ENCODE assay signal across 10 cellular contexts in genomic region chr17:40346768-40347154, GRCh38. TPM values are rescaled to one million over a fixed set of nuclear protein-coding genes. Genes with fewer than 3 reads are reported as not detected.
DNase-seq lines count a peak whose midpoint lies in the region; ATAC-seq and TF ChIP-seq lines count a peak whose summit lies in the region.
"Had no signal": no experiment of that assay in that cellular context is flagged by ENCODE, and none has a peak within 500 bp of the region (broad histone marks: within the 10 kb centered on the region; RNA-seq: fewer than 3 reads in every experiment).

No MANE protein-coding gene starts in this region.

- H3K4me3 ChIP-seq in Caco-2 (ENCODE audit: low read depth, low read length) (no peak overlapping the region), iPS-20b (ENCODE audit: low read length) (peak overlapping the region; percentile 44; the same call in 1 of the 2 replicates), retinal pigment epithelial cell (ENCODE audit: low read length) (peak overlapping the region; percentile 10), OCI-LY7 (ENCODE audit: low read depth, low read length, poor library complexity, severe bottlenecking) (no peak overlapping the region)

- H2AFZ ChIP-seq in OCI-LY7 (ENCODE audit: low read length), result no peak overlapping the region

- H3K9me3 ChIP-seq in Caco-2 (no peaks in the 10 kb centered on the region), iPS-20b (ENCODE audit: insufficient read depth, low read depth, low read length) (no peaks in the 10 kb centered on the region), OCI-LY7 (ENCODE audit: low read length) (no peaks in the 10 kb centered on the region)

- H3K36me3 ChIP-seq in Caco-2 (ENCODE audit: control insufficient read depth, insufficient read depth, low read length), result peaks cover 2% of the 10 kb centered on the region; the same call in 1 of the 2 replicates
- H3K36me3 ChIP-seq in iPS-20b (ENCODE audit: insufficient read depth, low read depth, low read length), result peaks cover 6% of the 10 kb centered on the region; the same call in 1 of the 2 replicates
- no peaks in the 10 kb centered on the region for H3K36me3 ChIP-seq in OCI-LY7 (ENCODE audit: insufficient read depth, low read length)

- no peaks in the 10 kb centered on the region for H4K20me1 ChIP-seq in OCI-LY7 (ENCODE audit: insufficient read depth, low read length)

- ATAC-seq in activated B cell treated with CpG ODN at 0.5 μM for 24 hours (ENCODE audit: low read depth) (no peak), GM21381 (IDR thresholded peaks at IDR 0.05; ENCODE audit: unreplicated experiment) (no peak), HG03159 (IDR thresholded peaks at IDR 0.05; ENCODE audit: unreplicated experiment) (no peak)

- H3K4me2 ChIP-seq in OCI-LY7 (ENCODE audit: low read length), result no peak overlapping the region

- H3K4me1 Mint-ChIP-seq in Caco-2 (ENCODE audit: low read depth, unreplicated experiment) (peaks cover 24% of the 10 kb centered on the region), activated B cell treated with CpG ODN at 0.5 μM for 24 hours (peaks cover 79% of the 10 kb centered on the region)

- H3K27ac Mint-ChIP-seq in Caco-2 (ENCODE audit: unreplicated experiment), result peak overlapping the region; percentile 93
- H3K27ac Mint-ChIP-seq in activated B cell treated with CpG ODN at 0.5 μM for 24 hours, result peak overlapping the region; percentile 37

- H3K27me3 Mint-ChIP-seq in Caco-2 (ENCODE audit: insufficient read depth, unreplicated experiment) (no peaks in the 10 kb centered on the region), activated B cell treated with CpG ODN at 0.5 μM for 24 hours (no peaks in the 10 kb centered on the region)

- POLR2A ChIA-PET in Caco-2 (lab: Charles Lee) (no interaction called here), activated B cell treated with CpG ODN at 0.5 μM for 24 hours (lab: Charles Lee) (interaction anchor here (1.9 to 6.4 kb wide), 3 partner anchors 20 to 26 kb away, joined by 5 to 81 read pairs (median 8); no protein-coding TSS in a partner anchor), OCI-LY7 (lab: Charles Lee) (no interaction called here)

- CTCF ChIA-PET in Caco-2 (lab: Charles Lee), result interaction anchor here (1.2 to 2.9 kb wide), 3 partner anchors 8 to 186 kb away, joined by 3 to 39 read pairs (median 7); no protein-coding TSS in a partner anchor
- CTCF ChIA-PET in activated B cell treated with CpG ODN at 0.5 μM for 24 hours (lab: Charles Lee), result interaction anchor here (0.6 to 17.0 kb wide), 3 partner anchors 8 to 42 kb away, joined by 3 to 466 read pairs (median 7); partner anchors contain the start of gene RARA
- CTCF ChIA-PET in OCI-LY7 (lab: Charles Lee; ENCODE audit: unreplicated experiment), result no interaction called here

- H3K9me3 Mint-ChIP-seq in Caco-2 (ENCODE audit: unreplicated experiment), result no peaks in the 10 kb centered on the region
- no peaks in the 10 kb centered on the region for H3K9me3 Mint-ChIP-seq in activated B cell treated with CpG ODN at 0.5 μM for 24 hours

- TF ChIP-seq CTCF in Caco-2 (IDR thresholded peaks at IDR 0.05; ENCODE audit: insufficient read depth in 1 of 2, low read depth in 1 of 2, low read length in 1 of 2, severe bottlenecking in 1 of 2, unreplicated experiment in 1 of 2) (no peak), activated B cell treated with CpG ODN at 0.5 μM for 24 hours (IDR thresholded peaks at IDR 0.05) (no peak), retinal pigment epithelial cell (conservative IDR thresholded peaks at IDR 0.05; ENCODE audit: low read depth, low read length) (no peak), OCI-LY7 (conservative IDR thresholded peaks at IDR 0.05; ENCODE audit: low read length) (no peak)

- H3K27ac ChIP-seq in iPS-20b (ENCODE audit: low read length), result no peak overlapping the region
- no peak overlapping the region for H3K27ac ChIP-seq in OCI-LY7 (ENCODE audit: low read depth, low read length, poor library complexity, severe bottlenecking)

- no peaks in the 10 kb centered on the region for H3K27me3 ChIP-seq in Caco-2 (replicated peaks; ENCODE audit: control insufficient read depth, insufficient read depth, low read length)
- peaks cover 76% of the 10 kb centered on the region for H3K27me3 ChIP-seq in iPS-20b (ENCODE audit: insufficient read depth, low read length)

- H3K4me1 ChIP-seq in Caco-2, result peaks cover 38% of the 10 kb centered on the region
- H3K4me1 ChIP-seq in iPS-20b (ENCODE audit: insufficient read depth, low read length), result peaks cover 51% of the 10 kb centered on the region
- H3K4me1 ChIP-seq in OCI-LY7 (ENCODE audit: insufficient read depth, low read length, poor library complexity, severe bottlenecking), result peaks cover 34% of the 10 kb centered on the region

- intact Hi-C loops in Caco-2 (cut with micrococcal nuclease; ENCODE audit: unreplicated experiment), result loop anchor here (1.0 to 2.0 kb wide), 2 partner anchors 12 to 44 kb away; no protein-coding TSS in a partner anchor
- intact Hi-C loops in activated B cell treated with CpG ODN at 0.5 μM for 24 hours (cut with micrococcal nuclease), result no loop called here
- intact Hi-C loops in OCI-LY7 (cut with micrococcal nuclease; ENCODE audit: unreplicated experiment), result no loop called here

- H3K9ac ChIP-seq in iPS-20b (ENCODE audit: low read depth, low read length), result peak overlapping the region; percentile 47; the same call in 1 of the 2 replicates

- no peaks in the 10 kb centered on the region for H3K79me2 ChIP-seq in OCI-LY7 (ENCODE audit: insufficient read depth, low read depth, low read length)

- H3K36me3 Mint-ChIP-seq in Caco-2 (ENCODE audit: insufficient read depth, unreplicated experiment) (peaks cover 44% of the 10 kb centered on the region), activated B cell treated with CpG ODN at 0.5 μM for 24 hours (ENCODE audit: low read depth) (peaks cover 35% of the 10 kb centered on the region)

- no peaks in the 10 kb centered on the region for H3K9me2 ChIP-seq in OCI-LY7 (ENCODE audit: insufficient read depth, low read length)

- BruUV-seq in Caco-2 (replicated peaks; lab: Mats Ljungman, UMichigan), result no TSS peak
- no TSS peak for BruUV-seq in OCI-LY7 (replicated peaks; lab: Mats Ljungman, UMichigan)

- no peak for DNase-seq in Caco-2
- no peak for DNase-seq in activated B cell treated with CpG ODN at 0.5 μM for 24 hours
- DNase-seq in retinal pigment epithelial cell (ENCODE audit: low read depth), result no peak
- no peak for DNase-seq in OCI-LY7 (ENCODE audit: low spot score)
- DNase-seq in NCI-H446 treated with DMSO at 0.1 percent for 48 hours (lab: John Stamatoyannopoulos, UW), result no peak
- DNase-seq: EL, NCI-H2081 had no signal

- H3K4me3 Mint-ChIP-seq in Caco-2 (ENCODE audit: unreplicated experiment) (peak overlapping the region; percentile 28), activated B cell treated with CpG ODN at 0.5 μM for 24 hours (no peak overlapping the region)

RNA-seq across cellular contexts. Expression of gene GJD3, which starts 17.8 kb away (rescaled TPM):
- not detected in 2 replicates for total RNA-seq in Caco-2 (2022)
- total RNA-seq in activated B cell treated with CpG ODN at 0.5 μM for 24 hours, result not detected in 2 replicates
- not detected in 2 replicates for total RNA-seq in OCI-LY7 (2014; rRNA removed; shearing (Covaris generic))
- not detected in 2 replicates for total RNA-seq in OCI-LY7 (2022)

RNA-seq across cellular contexts. Expression of gene RARA, which starts 37.8 kb away (rescaled TPM):
- total RNA-seq in Caco-2 (2022), result 26.6 and 27.6 TPM in 2 replicates
- total RNA-seq in activated B cell treated with CpG ODN at 0.5 μM for 24 hours, result 71.2 and 72.5 TPM in 2 replicates
- 3.1 and 5.7 TPM in 2 replicates for total RNA-seq in OCI-LY7 (2014; rRNA removed; shearing (Covaris generic))
- 8.0 and 8.6 TPM in 2 replicates for total RNA-seq in OCI-LY7 (2022)

RNA-seq across cellular contexts. Expression of gene CDC6, which starts 59.1 kb away (rescaled TPM):
- total RNA-seq in Caco-2 (2022) (86.1 and 96.4 TPM in 2 replicates), activated B cell treated with CpG ODN at 0.5 μM for 24 hours (9.2 and 9.7 TPM in 2 replicates), OCI-LY7 (2022) (132 and 156 TPM in 2 replicates)
- 72.3 and 75.2 TPM in 2 replicates for total RNA-seq in OCI-LY7 (2014; rRNA removed; shearing (Covaris generic))

Comparison
In these comparisons a context has a peak if more than half of its experiments do, and no peak if none do; other contexts are left out.
1. H3K4me3 ChIP-seq: peak in iPS-20b (single experiment) and retinal pigment epithelial cell (single experiment); none in Caco-2 (single experiment) and OCI-LY7 (single experiment).